10 cellular contexts compared by ENCODE assay signal in the genomic region with DNA sequence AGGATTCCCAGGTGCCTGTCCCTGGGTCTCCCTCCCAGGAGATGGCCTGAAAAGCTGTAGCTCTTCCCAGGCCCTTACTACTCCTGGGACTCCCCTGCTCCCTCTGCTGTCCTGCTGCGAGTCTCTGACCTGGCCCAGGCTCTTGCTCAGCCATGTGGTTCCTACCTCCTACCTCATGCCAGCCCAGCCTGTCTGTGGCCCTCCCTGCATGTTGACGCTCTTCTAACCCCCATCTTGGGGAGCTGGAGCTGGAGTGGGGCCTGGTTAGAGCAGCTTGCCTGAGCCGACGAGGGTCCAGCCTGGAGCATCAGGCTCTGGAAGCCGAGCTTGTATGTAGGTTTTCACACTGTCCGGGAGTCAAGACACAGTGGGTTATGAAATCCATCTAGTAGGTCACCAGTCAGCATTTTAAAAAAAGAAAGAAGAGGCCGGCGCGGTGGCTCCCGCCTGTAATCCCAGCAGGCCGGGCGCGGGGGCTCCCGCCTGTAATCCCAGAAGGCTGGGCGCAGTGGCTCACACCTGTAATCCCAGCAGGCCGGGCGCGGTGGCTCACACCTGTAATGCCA.
DNase-seq lines count a peak whose midpoint lies in the region; ATAC-seq and TF ChIP-seq lines count a peak whose summit lies in the region.
"Had no signal": no experiment of that assay in that cellular context is flagged by ENCODE, and none has a peak within 500 bp of the region (broad histone marks: within the 10 kb centered on the region; RNA-seq: fewer than 3 reads in every experiment).

No MANE protein-coding gene starts in this region.

- peak; percentile 70 for ATAC-seq in RWPE2 (ENCODE audit: low read depth)

- no peak overlapping the region for H4K12ac ChIP-seq in trophoblast cell (ENCODE audit: low read depth, low read length)

- H4K91ac ChIP-seq in trophoblast cell (ENCODE audit: low read depth, low read length), result no peak overlapping the region

- H3K4me2 ChIP-seq in trophoblast cell (ENCODE audit: low read length), result no peak overlapping the region
- no peak overlapping the region for H3K4me2 ChIP-seq in MM.1S (ENCODE audit: low read depth, low read length)

- H3K27me3 Mint-ChIP-seq in Caco-2 (ENCODE audit: insufficient read depth, unreplicated experiment), result no peaks in the 10 kb centered on the region

- CTCF ChIA-PET in Caco-2 (lab: Charles Lee), result interaction anchor here (0.8 to 1.7 kb wide), 5 partner anchors 9 to 392 kb away, joined by 3 to 9 read pairs (median 6); no protein-coding TSS in a partner anchor

- no peak overlapping the region for H2BK5ac ChIP-seq in trophoblast cell (ENCODE audit: low read depth, low read length, poor library complexity)

- H3K9me3 ChIP-seq in Caco-2 (no peaks in the 10 kb centered on the region), RWPE2 (ENCODE audit: severe bottlenecking) (no peaks in the 10 kb centered on the region), trophoblast cell (ENCODE audit: insufficient read depth, low read depth, low read length) (peaks cover 2% of the 10 kb centered on the region), MM.1S (replicated peaks; ENCODE audit: insufficient read depth, low read length) (no peaks in the 10 kb centered on the region)

- no peak overlapping the region for H2AK5ac ChIP-seq in trophoblast cell (ENCODE audit: low read length)

- H2AFZ ChIP-seq in trophoblast cell (ENCODE audit: insufficient read depth, low read length, poor library complexity) (no peak overlapping the region), MM.1S (ENCODE audit: low read length) (no peak overlapping the region)

- no peak overlapping the region for H3K14ac ChIP-seq in trophoblast cell (ENCODE audit: low read length)

- no peak overlapping the region for H4K8ac ChIP-seq in trophoblast cell (ENCODE audit: low read depth, low read length)

- DNase-seq in Caco-2, result peak in 1 of 2 experiments; percentile 48
- no peak for DNase-seq in RWPE2 (ENCODE audit: low spot score)
- DNase-seq in foreskin fibroblast, result peak; percentile 24 to 58
- peak in 1 of 2 donors; percentile 21 for DNase-seq in trophoblast cell
- no peak for DNase-seq in activated naive CD4-positive, alpha-beta T cell treated with Interleukin-2 at 50 U/mL for 16 hours
- no peak for DNase-seq in NCI-H2029 (lab: John Stamatoyannopoulos, UW)
- no peak for DNase-seq in MM.1S
- DNase-seq in SK-N-DZ (ENCODE audit: low spot score), result no peak
- DNase-seq: NCI-H226; stimulated activated CD4-positive, alpha-beta T cell treated with anti-CD3 and anti-CD28 coated beads, Interleukin-15, amount 100 ng/mL, for 24 hours had no signal

- no TSS peak for BruUV-seq in Caco-2 (replicated peaks; lab: Mats Ljungman, UMichigan)

- H3F3A ChIP-seq in MM.1S (ENCODE audit: insufficient read depth, low read length), result no peaks in the 10 kb centered on the region

- H4K20me1 ChIP-seq in MM.1S (ENCODE audit: insufficient read depth, low read length), result no peaks in the 10 kb centered on the region

- H3K79me1 ChIP-seq in trophoblast cell (ENCODE audit: low read length), result no peaks in the 10 kb centered on the region

- H3K27me3 ChIP-seq in Caco-2 (replicated peaks; ENCODE audit: control insufficient read depth, insufficient read depth, low read length) (no peaks in the 10 kb centered on the region), RWPE2 (ENCODE audit: insufficient read depth, poor library complexity, severe bottlenecking) (no peaks in the 10 kb centered on the region), trophoblast cell (ENCODE audit: insufficient read depth, low read length) (no peaks in the 10 kb centered on the region), MM.1S (replicated peaks; ENCODE audit: insufficient read depth, low read length) (no peaks in the 10 kb centered on the region)

- H3K27ac ChIP-seq in RWPE2 (ENCODE audit: poor library complexity, severe bottlenecking) (no peak overlapping the region), trophoblast cell (ENCODE audit: low read depth, low read length) (no peak overlapping the region), MM.1S (ENCODE audit: low read length) (no peak overlapping the region)

- H3K4me1 Mint-ChIP-seq in Caco-2 (ENCODE audit: low read depth, unreplicated experiment), result peaks cover 45% of the 10 kb centered on the region

- no peak overlapping the region for H2BK120ac ChIP-seq in trophoblast cell (ENCODE audit: insufficient read depth, low read length, poor library complexity)

- no peak overlapping the region for H3K23ac ChIP-seq in trophoblast cell (ENCODE audit: low read length)

- H3K9me2 ChIP-seq in MM.1S (replicated peaks; ENCODE audit: insufficient read depth, low read length), result no peaks in the 10 kb centered on the region

- peak overlapping the region; percentile 63 for H3K18ac ChIP-seq in trophoblast cell (ENCODE audit: low read length)

- H3K36me3 Mint-ChIP-seq in Caco-2 (ENCODE audit: insufficient read depth, unreplicated experiment), result peaks cover 83% of the 10 kb centered on the region

- intact Hi-C loops in Caco-2 (cut with micrococcal nuclease; ENCODE audit: unreplicated experiment), result loop anchor here (10.0 kb wide), 1 partner anchor 288 kb away; no protein-coding TSS in a partner anchor

- H3K4me3 Mint-ChIP-seq in Caco-2 (ENCODE audit: unreplicated experiment), result no peak overlapping the region

- no peaks in the 10 kb centered on the region for H3K9me3 Mint-ChIP-seq in Caco-2 (ENCODE audit: unreplicated experiment)

- WGBS in trophoblast cell (ENCODE audit: extremely low coverage, insufficient coverage, insufficient read length), result no CpG with 5 or more reads among the region's 18 CpGs

- H3K79me2 ChIP-seq in trophoblast cell (ENCODE audit: control insufficient read depth, insufficient read depth, low read length, poor library complexity) (peaks cover 3% of the 10 kb centered on the region), MM.1S (ENCODE audit: low read length) (0 out of 2 replicates have a peak, but pooled peaks cover 1% of the 10 kb centered on the region)

- POLR2A ChIA-PET in Caco-2 (lab: Charles Lee), result no interaction called here

- H3K9ac ChIP-seq in trophoblast cell (ENCODE audit: low read length), result no peak overlapping the region
- H3K9ac ChIP-seq in MM.1S (ENCODE audit: low read length), result no peak overlapping the region

- no peak overlapping the region for H2BK12ac ChIP-seq in trophoblast cell (ENCODE audit: low read length)

- H3K4ac ChIP-seq in trophoblast cell (ENCODE audit: low read depth, low read length), result no peak overlapping the region

- H3K36me3 ChIP-seq in Caco-2 (ENCODE audit: control insufficient read depth, insufficient read depth, low read length), result peaks cover 1% of the 10 kb centered on the region
- peaks cover 81% of the 10 kb centered on the region for H3K36me3 ChIP-seq in RWPE2 (ENCODE audit: low read depth)
- H3K36me3 ChIP-seq in trophoblast cell (ENCODE audit: control insufficient read depth in 1 of 2, insufficient read depth in 2 of 2, low read length in 2 of 2), result peaks cover 26 to 36% of the 10 kb centered on the region in 2 experiments
- no peaks in the 10 kb centered on the region for H3K36me3 ChIP-seq in MM.1S (replicated peaks; ENCODE audit: insufficient read depth, low read length)

- peak overlapping the region; percentile 66 for H3K27ac Mint-ChIP-seq in Caco-2 (ENCODE audit: unreplicated experiment)

- H3K4me3 ChIP-seq in Caco-2 (ENCODE audit: low read depth, low read length), result no peak overlapping the region
- no peak overlapping the region for H3K4me3 ChIP-seq in RWPE2 (ENCODE audit: severe bottlenecking)
- H3K4me3 ChIP-seq in foreskin fibroblast (ENCODE audit: low read depth in 1 of 2, low read length in 2 of 2), result no peak overlapping the region
- H3K4me3 ChIP-seq in trophoblast cell (ENCODE audit: low read depth, low read length), result no peak overlapping the region
- no peak overlapping the region for H3K4me3 ChIP-seq in MM.1S (ENCODE audit: low read length)

- H3K4me1 ChIP-seq in Caco-2 (peaks cover 23% of the 10 kb centered on the region), RWPE2 (ENCODE audit: insufficient read depth, poor library complexity, severe bottlenecking) (no peaks in the 10 kb centered on the region), trophoblast cell (ENCODE audit: control insufficient read depth in 1 of 2, insufficient read depth in 2 of 2, low read length in 2 of 2) (peaks cover 0 to 10% of the 10 kb centered on the region in 2 experiments), MM.1S (ENCODE audit: low read length) (no peaks in the 10 kb centered on the region)

- peak in 1 of 2 experiments; percentile 67 for TF ChIP-seq CTCF in Caco-2 (IDR thresholded peaks at IDR 0.05; ENCODE audit: insufficient read depth in 1 of 2, low read depth in 1 of 2, low read length in 1 of 2, severe bottlenecking in 1 of 2, unreplicated experiment in 1 of 2)
- no peak for TF ChIP-seq CTCF in RWPE2 (IDR thresholded peaks at IDR 0.05; ENCODE audit: poor library complexity, severe bottlenecking)
- peak; percentile 39 for TF ChIP-seq CTCF in foreskin fibroblast (IDR thresholded peaks at IDR 0.05; ENCODE audit: low read depth, low read length)
- no peak for TF ChIP-seq CTCF in MM.1S (IDR thresholded peaks at IDR 0.05; ENCODE audit: low read length)

Comparison
In these comparisons a context has a peak if more than half of its experiments do, and no peak if none do; other contexts are left out.
1. DNase-seq: peak in foreskin fibroblast (2 of 2); none in RWPE2 (single experiment), activated naive CD4-positive, alpha-beta T cell treated with Interleukin-2 at 50 U/mL for 16 hours (single experiment), NCI-H2029 (single experiment), MM.1S (single experiment) and SK-N-DZ (single experiment).